Comparison of ENCODE assay signal across 14 cellular contexts in the genomic region with DNA sequence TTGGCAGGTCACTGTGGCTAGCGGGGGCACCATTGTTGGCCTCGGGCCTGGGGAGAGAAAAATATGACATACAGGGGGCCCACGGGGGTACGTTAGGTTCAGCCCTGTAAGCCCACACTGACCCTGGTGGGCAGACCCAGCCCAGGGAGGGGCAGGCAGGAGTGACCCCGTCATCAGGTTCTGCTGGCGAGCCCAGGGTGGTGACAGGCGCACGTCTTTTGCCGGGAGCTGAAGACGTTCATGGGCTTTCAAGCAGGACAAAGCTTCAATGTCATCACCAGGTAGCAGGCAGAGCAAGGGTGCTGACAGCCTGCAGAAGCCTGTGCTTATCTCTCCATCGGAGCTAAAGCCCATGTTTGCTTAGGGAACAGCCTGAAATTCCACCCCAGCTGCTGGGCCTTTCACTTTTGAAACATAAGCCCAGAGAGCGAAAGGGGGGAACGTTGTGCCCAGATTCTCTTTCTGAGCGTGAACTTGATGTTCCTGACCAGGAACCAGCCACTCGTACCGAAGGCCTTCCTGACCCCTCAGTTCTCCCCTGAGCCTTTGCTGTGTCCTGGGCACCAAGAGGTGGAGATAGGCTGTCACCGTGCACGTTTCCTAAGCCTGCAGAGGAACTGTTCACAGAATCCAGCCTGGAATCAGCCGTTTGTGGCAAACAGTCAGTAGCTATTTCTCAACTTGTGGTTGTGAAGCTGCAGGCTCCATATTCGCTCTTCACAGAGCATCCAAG.
DNase-seq lines count a peak whose midpoint lies in the region; ATAC-seq and TF ChIP-seq lines count a peak whose summit lies in the region.
"Had no signal": no experiment of that assay in that cellular context is flagged by ENCODE, and none has a peak within 500 bp of the region (broad histone marks: within the 10 kb centered on the region; RNA-seq: fewer than 3 reads in every experiment).

No MANE protein-coding gene starts in this region.

- TF ChIP-seq POLR2A in spleen (IDR thresholded peaks at IDR 0.05) = no peak

- peaks cover 0 to 22% (median 0%) of the 10 kb centered on the region in 7 donors for H3K27me3 ChIP-seq in spleen (replicated peaks in 1 of 7)

- no peaks in the 10 kb centered on the region for H3K9me3 ChIP-seq in spleen

- H3K36me3 ChIP-seq in spleen = no peaks in the 10 kb centered on the region

- peak; percentile 78 for ATAC-seq in left colon

- intact Hi-C loops in left colon (cut with DNase I, micrococcal nuclease) (no loop called here), spleen (cut with DNase I; ENCODE audit: low total_unique reads) (no loop called here)

- no peak overlapping the region for H3K4me3 ChIP-seq in spleen
- H3K4me3 ChIP-seq: smooth muscle cell had no signal

- DNase-seq in NCI-H146 (lab: John Stamatoyannopoulos, UW) = peak; percentile 28
- DNase-seq in NCI-H146 treated with DMSO at 0.1 percent for 48 hours (lab: John Stamatoyannopoulos, UW; ENCODE audit: unreplicated experiment) = no peak
- peak; percentile 26 for DNase-seq in NCI-H510A treated with DMSO at 0.1 percent for 48 hours (lab: John Stamatoyannopoulos, UW)
- DNase-seq in left colon = no peak
- DNase-seq in spleen = peak; percentile 41
- no peak for DNase-seq in NCI-H1092 treated with DMSO at 0.1 percent for 48 hours (lab: John Stamatoyannopoulos, UW)
- no peak for DNase-seq in epidermal melanocyte (ENCODE audit: insufficient read length, low spot score)
- no peak for DNase-seq in anterior cingulate cortex (lab: John Stamatoyannopoulos, UW)
- DNase-seq: activated CD8-positive, alpha-beta memory T cell treated with anti-CD3 and anti-CD28 coated beads for 24 hours; activated gamma-delta T cell; NCI-H2081; RPMI8226 had no signal

- H3K27ac ChIP-seq in spleen = no peak overlapping the region
- H3K27ac ChIP-seq: 22Rv1 had no signal

- TF ChIP-seq CTCF in spleen (IDR thresholded peaks at IDR 0.05 in 8 of 11, conservative IDR thresholded peaks at IDR 0.05 in 3 of 11) = no peak

- H3K4me1 ChIP-seq in spleen = peaks cover 0 to 18% (median 8%) of the 10 kb centered on the region in 6 donors

- WGBS in spleen, 5 donors = 73 to 90% (median 81%) methylated on average over 17 to 20 of the region's 20 CpGs

Comparison
In these comparisons a context has a peak if more than half of its experiments do, and no peak if none do; other contexts are left out.
1. DNase-seq: peak in NCI-H146 (single experiment), NCI-H510A treated with DMSO at 0.1 percent for 48 hours (single experiment) and spleen (single experiment); none in NCI-H146 treated with DMSO at 0.1 percent for 48 hours (single experiment), left colon (0 of 2), NCI-H1092 treated with DMSO at 0.1 percent for 48 hours (single experiment), epidermal melanocyte (single experiment) and anterior cingulate cortex (0 of 58).